8 cellular contexts compared by ENCODE assay signal in genomic region chr21:44939532-44940115, GRCh38. TPM values are rescaled to one million over a fixed set of nuclear protein-coding genes. Genes with fewer than 3 reads are reported as not detected.
DNase-seq lines count a peak whose midpoint lies in the region; ATAC-seq and TF ChIP-seq lines count a peak whose summit lies in the region.

A gene with protein sequence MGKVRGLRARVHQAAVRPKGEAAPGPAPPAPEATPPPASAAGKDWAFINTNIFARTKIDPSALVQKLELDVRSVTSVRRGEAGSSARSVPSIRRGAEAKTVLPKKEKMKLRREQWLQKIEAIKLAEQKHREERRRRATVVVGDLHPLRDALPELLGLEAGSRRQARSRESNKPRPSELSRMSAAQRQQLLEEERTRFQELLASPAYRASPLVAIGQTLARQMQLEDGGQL (plus strand): TSS chr21:44940029. CDS start chr21:44940058, 29 bp downstream.

- H3K27me3 ChIP-seq in gastroesophageal sphincter (peaks cover 9% of the 10 kb centered on the region), suprapubic skin (peaks cover 5% of the 10 kb centered on the region)

- WGBS in gastroesophageal sphincter (ENCODE audit: low coverage in 1 of 2), 2 donors, result 10 to 33% methylated on average over 3 to 7 of the region's 69 CpGs
- 11% methylated on average over 15 of the region's 69 CpGs for WGBS in suprapubic skin

- H3K4me1 ChIP-seq in gastroesophageal sphincter (peaks cover 0 to 32% (median 15%) of the 10 kb centered on the region in 3 donors), suprapubic skin (peaks cover 36% of the 10 kb centered on the region)

- ATAC-seq in GM21737 (IDR thresholded peaks at IDR 0.05; ENCODE audit: unreplicated experiment), result peak; percentile 63
- peak; percentile 93 for ATAC-seq in gastroesophageal sphincter

- H3K27ac ChIP-seq in SK-N-MC (peak within 1 kb of the TSS; percentile 84), gastroesophageal sphincter (peak within 1 kb of the TSS; percentile 7 to 86 (median 77)), suprapubic skin (peak within 1 kb of the TSS; percentile 88)

- TF ChIP-seq CTCF in LNCaP clone FGC (IDR thresholded peaks at IDR 0.05; ENCODE audit: control insufficient read depth, extremely low read depth, insufficient read depth), result no peak
- peak in 1 of 4 experiments; percentile 23 for TF ChIP-seq CTCF in gastroesophageal sphincter (IDR thresholded peaks at IDR 0.05)
- no peak for TF ChIP-seq CTCF in suprapubic skin (IDR thresholded peaks at IDR 0.05)

- TF ChIP-seq POLR2A in gastroesophageal sphincter (IDR thresholded peaks at IDR 0.05), result peak; percentile 45 to 70
- TF ChIP-seq POLR2A in suprapubic skin (IDR thresholded peaks at IDR 0.05), result no peak

- no peak for TF ChIP-seq EP300 in gastroesophageal sphincter (IDR thresholded peaks at IDR 0.05)
- no peak for TF ChIP-seq EP300 in suprapubic skin (IDR thresholded peaks at IDR 0.05)

- H3K36me3 ChIP-seq in SK-N-MC (ENCODE audit: insufficient read depth, low read length) (peaks cover 35% of the 10 kb centered on the region), gastroesophageal sphincter (peaks cover 0 to 15% of the 10 kb centered on the region in 2 donors), suprapubic skin (peaks cover 14% of the 10 kb centered on the region)

- H3K9me3 ChIP-seq in SK-N-MC (ENCODE audit: low read depth, low read length) (no peaks in the 10 kb centered on the region), gastroesophageal sphincter (no peaks in the 10 kb centered on the region), suprapubic skin (no peaks in the 10 kb centered on the region)

- peak; percentile 70 for DNase-seq in DMS153 treated with DMSO at 0.1 percent for 48 hours (lab: John Stamatoyannopoulos, UW; ENCODE audit: unreplicated experiment)
- DNase-seq in LNCaP clone FGC (ENCODE audit: low read depth), result peak; percentile 36
- no peak for DNase-seq in SK-N-MC (ENCODE audit: low read depth, low spot score)
- peak; percentile 85 for DNase-seq in activated naive CD4-positive, alpha-beta T cell treated with Interleukin-2 at 50 U/mL for 16 hours
- DNase-seq in nucleus accumbens (lab: John Stamatoyannopoulos, UW), result peak in 46 of 56 donors; percentile 22 to 84 (median 58)
- DNase-seq in suprapubic skin (ENCODE audit: low spot score in 2 of 2), result peak; percentile 81 to 85

- H3K9ac ChIP-seq in SK-N-MC (ENCODE audit: insufficient read length), result peak within 1 kb of the TSS; percentile 96

- peak within 1 kb of the TSS; percentile 81 for H3K4me3 ChIP-seq in LNCaP clone FGC (ENCODE audit: low read depth, low read length)
- peak within 1 kb of the TSS; percentile 98 for H3K4me3 ChIP-seq in SK-N-MC
- H3K4me3 ChIP-seq in gastroesophageal sphincter, result peak within 1 kb of the TSS; percentile 89 to 100
- H3K4me3 ChIP-seq in suprapubic skin, result peak within 1 kb of the TSS; percentile 90

RNA-seq across cellular contexts. Expression of the gene that starts here (rescaled TPM):
- total RNA-seq in gastroesophageal sphincter (10 to 100 TPM; 15.7 to 53.9 (median 36.4) TPM), suprapubic skin (10 to 100 TPM; 13.4 to 16.9 (median 14.4) TPM)

Comparison
In these comparisons a context has a peak if more than half of its experiments do, and no peak if none do; other contexts are left out.
1. POLR2A ChIP-seq: peak in gastroesophageal sphincter (2 of 2); none in suprapubic skin (0 of 2).
2. Peak in every context shown above with its lines, with median percentiles within 50 percentile points of each other: H3K4me3 ChIP-seq and H3K27ac ChIP-seq.